In the genomic region with DNA sequence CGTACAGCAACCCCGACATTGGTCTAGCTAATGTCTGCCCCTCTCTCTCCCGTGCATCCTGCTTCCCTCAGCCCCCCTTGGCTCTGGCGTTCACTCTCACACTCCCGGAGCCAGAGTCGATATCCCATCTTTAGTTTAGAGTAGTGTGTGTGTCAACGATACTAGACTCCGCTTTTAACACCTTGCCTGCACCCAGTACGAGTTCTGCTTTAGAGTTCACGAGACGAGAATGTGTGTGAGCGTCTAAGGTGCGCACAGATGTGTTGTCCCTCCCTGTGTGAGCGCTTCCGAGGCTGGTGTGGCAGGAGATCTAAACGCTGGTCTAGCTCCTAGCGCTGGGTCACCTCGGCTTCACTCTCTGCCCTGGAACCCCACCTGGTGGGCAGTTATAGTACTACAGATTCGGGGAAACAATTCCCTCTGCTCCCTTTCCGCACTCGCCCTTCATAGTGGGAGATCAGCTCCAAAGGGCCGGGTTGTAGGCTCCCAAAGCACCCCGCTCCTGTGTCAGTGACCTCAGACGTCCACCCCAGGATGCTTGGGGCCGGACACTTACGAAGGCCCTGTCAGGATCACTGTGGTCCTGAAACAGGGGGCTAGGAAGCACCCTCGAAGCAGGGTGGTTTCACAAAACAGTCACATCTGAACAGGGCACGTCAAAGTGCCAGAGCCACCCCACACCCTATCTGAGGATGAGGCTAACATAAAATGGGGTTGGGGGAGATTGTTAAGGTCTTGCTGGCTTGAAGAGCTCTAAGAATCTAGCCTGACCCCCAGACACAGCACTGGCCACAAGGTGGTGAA, we compare ENCODE assay signal across 8 cellular contexts. TPM values are rescaled to one million over a fixed set of nuclear protein-coding genes. Genes with fewer than 3 reads are reported as not detected.
DNase-seq lines count a peak whose midpoint lies in the region; ATAC-seq and TF ChIP-seq lines count a peak whose summit lies in the region.

No MANE protein-coding gene starts in this region.

- H3F3A ChIP-seq in neural cell (ENCODE audit: insufficient read depth, low read length, poor library complexity, severe bottlenecking) = no peaks in the 10 kb centered on the region

- peaks cover 21% of the 10 kb centered on the region for H3K4me1 Mint-ChIP-seq in activated T-helper 1 cell treated with anti-CD3 and anti-CD28 coated beads, Interleukin-12 subunit alpha, Interleukin-12 subunit beta, Interleukin-2, Interleukin-4 antibody, amounts not matched to agents 30 ng/mL and 10 ng/mL and 1 ng/mL, durations not matched to agents 14 hours and 24 hours and 36 hours (ENCODE audit: low read depth)

- H3K27ac ChIP-seq in Panc1 (ENCODE audit: low read length) (no peak overlapping the region), neural cell (ENCODE audit: low read length) (no peak overlapping the region), stomach smooth muscle (ENCODE audit: low read length) (no peak overlapping the region)

- no peak for TF ChIP-seq EP300 in neural cell (conservative IDR thresholded peaks at IDR 0.05; ENCODE audit: poor library complexity, severe bottlenecking)

- no peak overlapping the region for H3K4me3 ChIP-seq in Jurkat, Clone E6-1 (ENCODE audit: low read length)
- H3K4me3 ChIP-seq in Panc1 (ENCODE audit: low read depth in 2 of 2, low read length in 2 of 2) (peak overlapping the region; percentile 40 to 64), neural cell (ENCODE audit: low read length) (peak overlapping the region; percentile 66), stomach smooth muscle (ENCODE audit: low read length in 2 of 2) (peak overlapping the region; percentile 48 to 73)

- intact Hi-C loops in Panc1 (cut with micrococcal nuclease; ENCODE audit: unreplicated experiment) = loop anchor here (1.0 to 10.0 kb wide), 5 partner anchors 226 to 603 kb away; no protein-coding TSS in a partner anchor
- intact Hi-C loops in activated T-helper 1 cell treated with anti-CD3 and anti-CD28 coated beads, Interleukin-12 subunit alpha, Interleukin-12 subunit beta, Interleukin-2, Interleukin-4 antibody, amounts not matched to agents 30 ng/mL and 10 ng/mL and 1 ng/mL, durations not matched to agents 14 hours and 24 hours and 36 hours (cut with micrococcal nuclease) = loop anchor here (1.0 to 5.0 kb wide), 5 partner anchors 226 to 618 kb away; no protein-coding TSS in a partner anchor

- H3K27me3 ChIP-seq in Panc1 (ENCODE audit: control insufficient read depth, insufficient read depth, low read length) (peaks cover 11% of the 10 kb centered on the region), neural cell (ENCODE audit: insufficient read depth, low read depth, low read length) (peaks cover 57% of the 10 kb centered on the region), stomach smooth muscle (ENCODE audit: control insufficient read depth in 1 of 2, insufficient read depth in 2 of 2, low read length in 2 of 2) (peaks cover 55 to 62% of the 10 kb centered on the region in 2 donors)

- H3K9me2 ChIP-seq in neural cell (ENCODE audit: insufficient read depth, low read length) = no peaks in the 10 kb centered on the region

- DNase-seq in Caki2 (ENCODE audit: low read depth) = peak; percentile 77
- peak; percentile 22 for DNase-seq in Jurkat, Clone E6-1 (ENCODE audit: low read depth, low spot score)
- DNase-seq in Panc1 (ENCODE audit: low read depth, low spot score) = peak; percentile 65
- peak; percentile 49 for DNase-seq in activated T-helper 1 cell treated with anti-CD3 and anti-CD28 coated beads, Interleukin-12 subunit alpha, Interleukin-12 subunit beta, Interleukin-2, Interleukin-4 antibody, amounts not matched to agents 30 ng/mL and 10 ng/mL and 1 ng/mL, durations not matched to agents 14 hours and 24 hours and 36 hours (ENCODE audit: low spot score)
- DNase-seq in fibroblast of peridontal ligament (ENCODE audit: extremely low read depth) = peak; percentile 77

- no peaks in the 10 kb centered on the region for H3K36me3 ChIP-seq in Panc1 (ENCODE audit: control insufficient read depth, insufficient read depth, low read length)
- H3K36me3 ChIP-seq in neural cell (ENCODE audit: insufficient read depth, low read length) = no peaks in the 10 kb centered on the region
- H3K36me3 ChIP-seq in stomach smooth muscle (ENCODE audit: control insufficient read depth in 2 of 2, insufficient read depth in 2 of 2, low read length in 2 of 2) = no peaks in the 10 kb centered on the region

- peak; percentile 92 for TF ChIP-seq RAD21 in neural cell (conservative IDR thresholded peaks at IDR 0.05)

- H2AFZ ChIP-seq in neural cell (ENCODE audit: low read depth, low read length) = no peak overlapping the region

- H3K9ac ChIP-seq in neural cell (ENCODE audit: low read length) = no peak overlapping the region
- H3K9ac ChIP-seq in stomach smooth muscle (ENCODE audit: low read length in 2 of 2) = no peak overlapping the region

- peak; percentile 89 for TF ChIP-seq CTCF in Panc1 (IDR thresholded peaks at IDR 0.05)
- TF ChIP-seq CTCF in neural cell (IDR thresholded peaks at IDR 0.05; ENCODE audit: poor library complexity, severe bottlenecking) = peak; percentile 96

- BruUV-seq in Panc1 (replicated peaks; lab: Mats Ljungman, UMichigan) = no TSS peak

- H3K9me3 ChIP-seq in Panc1 (ENCODE audit: control insufficient read depth, insufficient read depth, low read depth, low read length) (no peaks in the 10 kb centered on the region), neural cell (ENCODE audit: low read length) (no peaks in the 10 kb centered on the region), stomach smooth muscle (ENCODE audit: control insufficient read depth in 2 of 2, low read length in 2 of 2) (no peaks in the 10 kb centered on the region)

- ATAC-seq in GM21529 (IDR thresholded peaks at IDR 0.05; ENCODE audit: unreplicated experiment) (peak; percentile 90), Panc1 (peak; percentile 87)

- CTCF ChIA-PET in Panc1 (lab: Charles Lee) = interaction anchor here (0.5 to 1.6 kb wide), 10 partner anchors 213 to 637 kb away, joined by 3 to 17 read pairs (median 4); no protein-coding TSS in a partner anchor

- peaks cover 6% of the 10 kb centered on the region for H3K36me3 Mint-ChIP-seq in activated T-helper 1 cell treated with anti-CD3 and anti-CD28 coated beads, Interleukin-12 subunit alpha, Interleukin-12 subunit beta, Interleukin-2, Interleukin-4 antibody, amounts not matched to agents 30 ng/mL and 10 ng/mL and 1 ng/mL, durations not matched to agents 14 hours and 24 hours and 36 hours (ENCODE audit: low read depth)

- peaks cover 5% of the 10 kb centered on the region for H3K9me3 Mint-ChIP-seq in activated T-helper 1 cell treated with anti-CD3 and anti-CD28 coated beads, Interleukin-12 subunit alpha, Interleukin-12 subunit beta, Interleukin-2, Interleukin-4 antibody, amounts not matched to agents 30 ng/mL and 10 ng/mL and 1 ng/mL, durations not matched to agents 14 hours and 24 hours and 36 hours

- H3K79me2 ChIP-seq in neural cell (replicated peaks; ENCODE audit: insufficient read depth, low read length) = no peaks in the 10 kb centered on the region

- H3K4me3 Mint-ChIP-seq in activated T-helper 1 cell treated with anti-CD3 and anti-CD28 coated beads, Interleukin-12 subunit alpha, Interleukin-12 subunit beta, Interleukin-2, Interleukin-4 antibody, amounts not matched to agents 30 ng/mL and 10 ng/mL and 1 ng/mL, durations not matched to agents 14 hours and 24 hours and 36 hours = peak overlapping the region; percentile 32

- peak overlapping the region; percentile 79 for H3K4me2 ChIP-seq in neural cell (ENCODE audit: low read length)

- H3K27me3 Mint-ChIP-seq in activated T-helper 1 cell treated with anti-CD3 and anti-CD28 coated beads, Interleukin-12 subunit alpha, Interleukin-12 subunit beta, Interleukin-2, Interleukin-4 antibody, amounts not matched to agents 30 ng/mL and 10 ng/mL and 1 ng/mL, durations not matched to agents 14 hours and 24 hours and 36 hours (ENCODE audit: insufficient read depth) = peaks cover 43% of the 10 kb centered on the region

- H3K4me1 ChIP-seq in Panc1 (ENCODE audit: control insufficient read depth, insufficient read depth, low read length) (peaks cover 22% of the 10 kb centered on the region), stomach smooth muscle (ENCODE audit: control insufficient read depth, insufficient read depth, low read length) (peaks cover 46% of the 10 kb centered on the region)

- POLR2A ChIA-PET in Panc1 (lab: Charles Lee) = no interaction called here

- H4K20me1 ChIP-seq in neural cell (ENCODE audit: insufficient read depth) = no peaks in the 10 kb centered on the region

- in situ Hi-C loops in Caki2 (cut with HindIII; ENCODE audit: low pct_unique_long_range_greater_than_20kb, low sequenced_read_pairs) = no loop called here
- in situ Hi-C loops in Panc1 (cut with HindIII; ENCODE audit: low pct_unique_long_range_greater_than_20kb, low sequenced_read_pairs) = no loop called here

- peak overlapping the region; percentile 71 for H3K27ac Mint-ChIP-seq in activated T-helper 1 cell treated with anti-CD3 and anti-CD28 coated beads, Interleukin-12 subunit alpha, Interleukin-12 subunit beta, Interleukin-2, Interleukin-4 antibody, amounts not matched to agents 30 ng/mL and 10 ng/mL and 1 ng/mL, durations not matched to agents 14 hours and 24 hours and 36 hours

TF ChIP-seq in neural cell, 6 proteins besides CTCF, POLR2A, EP300 and RAD21:
- TF ChIP-seq SMC3 (conservative IDR thresholded peaks at IDR 0.05; ENCODE audit: poor library complexity) = peak; percentile 96
- TF ChIP-seq MXI1 (conservative IDR thresholded peaks at IDR 0.05; ENCODE audit: poor library complexity, severe bottlenecking) = no peak
- TF ChIP-seq EZH2 (IDR thresholded peaks at IDR 0.05; ENCODE audit: borderline replicate concordance, insufficient read depth, low read length, poor library complexity, severe bottlenecking) = peak; percentile 2

RNA-seq across cellular contexts. Expression of gene CYP26B1, which starts 2.7 kb away (rescaled TPM):
- 5.4 and 7.6 TPM in 2 replicates for total RNA-seq in Caki2 (2014; rRNA removed; shearing (Covaris generic); ENCODE audit: low replicate concordance)
- polyA plus RNA-seq in Jurkat, Clone E6-1 (2012; ENCODE audit: insufficient read depth, insufficient read length) = 11.7 TPM
- total RNA-seq in Panc1 (2021; ENCODE audit: unreplicated experiment) = 12.3 TPM
- 6.8 TPM for polyA plus RNA-seq in Panc1 (2012; ENCODE audit: insufficient read length)
- not detected in 2 replicates for total RNA-seq in activated T-helper 1 cell treated with anti-CD3 and anti-CD28 coated beads, Interleukin-12 subunit alpha, Interleukin-12 subunit beta, Interleukin-2, Interleukin-4 antibody, amounts not matched to agents 30 ng/mL and 10 ng/mL and 1 ng/mL, durations not matched to agents 14 hours and 24 hours and 36 hours
- polyA plus RNA-seq in neural cell = 0.56 and 0.83 TPM in 2 replicates
- 1.5 and 2.2 TPM in 2 replicates for polyA minus RNA-seq in neural cell

Comparison
In these comparisons a context has a peak if more than half of its experiments do, and no peak if none do; other contexts are left out.
1. DNase-seq: peak in every context shown above with its lines; median percentile 77 in Caki2; 77 in fibroblast of peridontal ligament; 65 in Panc1; 49 in activated T-helper 1 cell treated with anti-CD3 and anti-CD28 coated beads, Interleukin-12 subunit alpha, Interleukin-12 subunit beta, Interleukin-2, Interleukin-4 antibody, amounts not matched to agents 30 ng/mL and 10 ng/mL and 1 ng/mL, durations not matched to agents 14 hours and 24 hours and 36 hours; 22 in Jurkat, Clone E6-1.